ENCODE assay signal across 14 cellular contexts in genomic region chr10:99698504-99699080, GRCh38. TPM values are rescaled to one million over a fixed set of nuclear protein-coding genes. Genes with fewer than 3 reads are reported as not detected.
DNase-seq lines count a peak whose midpoint lies in the region; ATAC-seq and TF ChIP-seq lines count a peak whose summit lies in the region.
"Had no signal": no experiment of that assay in that cellular context is flagged by ENCODE, and none has a peak within 500 bp of the region (broad histone marks: within the 10 kb centered on the region; RNA-seq: fewer than 3 reads in every experiment).

No MANE protein-coding gene starts in this region.

- no peak overlapping the region for H3K27ac ChIP-seq in foreskin keratinocyte
- H3K27ac ChIP-seq: left ventricle myocardium inferior, transverse colon had no signal

- TF ChIP-seq CTCF in AG09309 (IDR thresholded peaks at IDR 0.05; ENCODE audit: control insufficient read depth, insufficient read depth, low read depth, low read length, missing control alignments) (peak; percentile 5), GM12874 (IDR thresholded peaks at IDR 0.05; ENCODE audit: insufficient read depth, low read depth, low read length) (peak; percentile 36; the same call in 1 of the 2 replicates), foreskin keratinocyte (conservative IDR thresholded peaks at IDR 0.05) (peak; percentile 49)

- ATAC-seq in foreskin keratinocyte: no peak
- no peak for ATAC-seq in GM18909 (IDR thresholded peaks at IDR 0.05; ENCODE audit: poor library complexity, unreplicated experiment)

- no peaks in the 10 kb centered on the region for H3K4me1 ChIP-seq in foreskin keratinocyte
- H3K4me1 ChIP-seq: left ventricle myocardium inferior, transverse colon had no signal

- H3K27me3 ChIP-seq in foreskin keratinocyte: no peaks in the 10 kb centered on the region
- H3K27me3 ChIP-seq: transverse colon had no signal

- no peak overlapping the region for H3K4me3 ChIP-seq in AG09309 (ENCODE audit: control insufficient read depth, low read depth, low read length)
- H3K4me3 ChIP-seq: left ventricle myocardium inferior, transverse colon had no signal

- DNase-seq in AG09309 (ENCODE audit: low read depth) (no peak), RPMI7951 (ENCODE audit: low read depth) (peak; percentile 4), foreskin keratinocyte (no peak), NCI-H187 (lab: John Stamatoyannopoulos, UW) (no peak), NCI-H1930 (lab: John Stamatoyannopoulos, UW) (no peak)
- DNase-seq in activated naive CD4-positive, alpha-beta T cell treated with anti-CD3 and anti-CD28 coated beads, Interleukin-2, amount 50 U/mL, for 16 hours: no peak
- DNase-seq: activated naive CD4-positive, alpha-beta T cell treated with anti-CD3 and anti-CD28 coated beads for 36 hours; DND-41; left ventricle myocardium inferior; NCI-H2081; stimulated activated CD4-positive, alpha-beta T cell treated with anti-CD3 and anti-CD28 coated beads, Interleukin-2, amount 100 ng/mL, for 24 hours; transverse colon had no signal

RNA-seq across cellular contexts. Expression of gene COX15, which starts 33.3 kb away (rescaled TPM):
- 21.0 and 24.6 TPM in 2 replicates for total RNA-seq in RPMI7951 (2014; rRNA removed; shearing (Covaris generic))
- 33.5 and 35.3 TPM in 2 replicates for total RNA-seq in foreskin keratinocyte
- 16.0 and 20.1 TPM in 2 replicates for polyA plus RNA-seq in foreskin keratinocyte

RNA-seq across cellular contexts. Expression of gene CUTC, which starts 33.4 kb away (rescaled TPM):
- total RNA-seq in RPMI7951 (2014; rRNA removed; shearing (Covaris generic)): 19.6 and 20.3 TPM in 2 replicates
- 19.8 and 20.6 TPM in 2 replicates for total RNA-seq in foreskin keratinocyte
- polyA plus RNA-seq in foreskin keratinocyte: 19.9 and 20.4 TPM in 2 replicates

RNA-seq across cellular contexts. Expression of gene ENTPD7, which starts 39.3 kb away (rescaled TPM):
- 4.6 and 4.8 TPM in 2 replicates for total RNA-seq in RPMI7951 (2014; rRNA removed; shearing (Covaris generic))
- 11.8 and 13.3 TPM in 2 replicates for total RNA-seq in foreskin keratinocyte
- polyA plus RNA-seq in foreskin keratinocyte: 1.4 and 2.1 TPM in 2 replicates
